In genomic region chr14:60508707-60509437, GRCh38 we compare ENCODE assay signal across 9 cellular contexts. TPM values are rescaled to one million over a fixed set of nuclear protein-coding genes. Genes with fewer than 3 reads are reported as not detected.
DNase-seq lines count a peak whose midpoint lies in the region; ATAC-seq and TF ChIP-seq lines count a peak whose summit lies in the region.
"Had no signal": no experiment of that assay in that cellular context is flagged by ENCODE, and none has a peak within 500 bp of the region (broad histone marks: within the 10 kb centered on the region; RNA-seq: fewer than 3 reads in every experiment).

Gene SIX6, plus strand, starts transcription at chr14:60509146. Its CDS starts 253 bp downstream, at chr14:60509399.

- peak; percentile 38 for DNase-seq in activated T-cell treated with anti-CD3 and anti-CD28 coated beads, Interleukin-2, amount 50 U/mL, for 24 hours
- no peak for DNase-seq in activated T-cell treated with anti-CD3 and anti-CD28 coated beads, Interleukin-2, amount 50 U/mL, for 1 hour
- DNase-seq in NCI-H748 (lab: John Stamatoyannopoulos, UW; ENCODE audit: unreplicated experiment) (peak; percentile 86), anterior cingulate cortex (lab: John Stamatoyannopoulos, UW) (no peak)
- DNase-seq in stimulated activated naive B cell treated with anti-CD40 and anti-IgM and Interleukin-4, amounts not matched to agents 10 μg/mL and 1 μg/mL and 100 μg/mL, for 72 hours: no peak
- DNase-seq in activated effector memory CD4-positive, alpha-beta T cell treated with Interleukin-2 at 50 U/mL for 16 hours: no peak

- H3K4me3 ChIP-seq in gastroesophageal sphincter: no peak within 1 kb of the TSS

- ATAC-seq in gastroesophageal sphincter: peak; percentile 16
- no peak for ATAC-seq in stimulated activated naive B cell treated with anti-CD40 and anti-IgM and Interleukin-4, amounts not matched to agents 10 μg/mL and 1 μg/mL and 100 μg/mL, for 72 hours (replicated peaks)
- no peak for ATAC-seq in activated CD4-positive, CD25-positive, alpha-beta regulatory T cell treated with anti-CD3 and anti-CD28 coated beads, Interleukin-2, amount 50 U/mL, for 24 hours

- H3K4me1 Mint-ChIP-seq in activated T-cell treated with anti-CD3 and anti-CD28 coated beads, Interleukin-2, amount 50 U/mL, for 24 hours (ENCODE audit: low read depth): peaks cover 28% of the 10 kb centered on the region
- H3K4me1 Mint-ChIP-seq in stimulated activated naive B cell treated with anti-CD40 and anti-IgM and Interleukin-4, amounts not matched to agents 10 μg/mL and 1 μg/mL and 100 μg/mL, for 72 hours: peaks cover 6 to 19% of the 10 kb centered on the region in 2 donors

- no peaks in the 10 kb centered on the region for H3K9me3 ChIP-seq in gastroesophageal sphincter

- TF ChIP-seq CTCF in gastroesophageal sphincter (IDR thresholded peaks at IDR 0.05): no peak

- 7% methylated on average over 6 to 8 of the region's 55 CpGs for WGBS in gastroesophageal sphincter (ENCODE audit: low coverage in 1 of 2), 2 donors

- peak within 1 kb of the TSS; percentile 27 for H3K4me3 Mint-ChIP-seq in activated T-cell treated with anti-CD3 and anti-CD28 coated beads, Interleukin-2, amount 50 U/mL, for 24 hours
- H3K4me3 Mint-ChIP-seq in stimulated activated naive B cell treated with anti-CD40 and anti-IgM and Interleukin-4, amounts not matched to agents 10 μg/mL and 1 μg/mL and 100 μg/mL, for 72 hours: peak within 1 kb of the TSS; percentile 35 to 44

- H3K27me3 Mint-ChIP-seq in activated T-cell treated with anti-CD3 and anti-CD28 coated beads, Interleukin-2, amount 50 U/mL, for 24 hours: peaks cover 96% of the 10 kb centered on the region
- H3K27me3 Mint-ChIP-seq in stimulated activated naive B cell treated with anti-CD40 and anti-IgM and Interleukin-4, amounts not matched to agents 10 μg/mL and 1 μg/mL and 100 μg/mL, for 72 hours: peaks cover 51 to 79% of the 10 kb centered on the region in 2 donors

- H3K36me3 ChIP-seq in gastroesophageal sphincter: no peaks in the 10 kb centered on the region

- no peak within 1 kb of the TSS for H3K27ac ChIP-seq in gastroesophageal sphincter

- TF ChIP-seq POLR2A in gastroesophageal sphincter (IDR thresholded peaks at IDR 0.05): no peak

- H3K36me3 Mint-ChIP-seq in activated T-cell treated with anti-CD3 and anti-CD28 coated beads, Interleukin-2, amount 50 U/mL, for 24 hours (ENCODE audit: low read depth): no peaks in the 10 kb centered on the region
- H3K36me3 Mint-ChIP-seq in stimulated activated naive B cell treated with anti-CD40 and anti-IgM and Interleukin-4, amounts not matched to agents 10 μg/mL and 1 μg/mL and 100 μg/mL, for 72 hours: no peaks in the 10 kb centered on the region

- no peaks in the 10 kb centered on the region for H3K9me3 Mint-ChIP-seq in activated T-cell treated with anti-CD3 and anti-CD28 coated beads, Interleukin-2, amount 50 U/mL, for 24 hours
- H3K9me3 Mint-ChIP-seq in stimulated activated naive B cell treated with anti-CD40 and anti-IgM and Interleukin-4, amounts not matched to agents 10 μg/mL and 1 μg/mL and 100 μg/mL, for 72 hours: no peaks in the 10 kb centered on the region

- peaks cover 100% of the 10 kb centered on the region for H3K27me3 ChIP-seq in gastroesophageal sphincter

- H3K27ac Mint-ChIP-seq in activated T-cell treated with anti-CD3 and anti-CD28 coated beads, Interleukin-2, amount 50 U/mL, for 24 hours: peak within 1 kb of the TSS; percentile 29
- peak within 1 kb of the TSS; percentile 77 for H3K27ac Mint-ChIP-seq in stimulated activated naive B cell treated with anti-CD40 and anti-IgM and Interleukin-4, amounts not matched to agents 10 μg/mL and 1 μg/mL and 100 μg/mL, for 72 hours

- TF ChIP-seq EP300 in gastroesophageal sphincter (IDR thresholded peaks at IDR 0.05): no peak

- peaks cover 0 to 48% (median 21%) of the 10 kb centered on the region in 3 donors for H3K4me1 ChIP-seq in gastroesophageal sphincter

RNA-seq across cellular contexts. Expression of gene SIX6, which starts in this region (rescaled TPM):
- total RNA-seq in gastroesophageal sphincter: not detected
- total RNA-seq: NCI-H460 had no signal

Comparison
In these comparisons a context has a peak if more than half of its experiments do, and no peak if none do; other contexts are left out.
1. DNase-seq: peak in activated T-cell treated with anti-CD3 and anti-CD28 coated beads, Interleukin-2, amount 50 U/mL, for 24 hours (single experiment) and NCI-H748 (single experiment); none in activated T-cell treated with anti-CD3 and anti-CD28 coated beads, Interleukin-2, amount 50 U/mL, for 1 hour (single experiment), stimulated activated naive B cell treated with anti-CD40 and anti-IgM and Interleukin-4, amounts not matched to agents 10 μg/mL and 1 μg/mL and 100 μg/mL, for 72 hours (single experiment), activated effector memory CD4-positive, alpha-beta T cell treated with Interleukin-2 at 50 U/mL for 16 hours (single experiment) and anterior cingulate cortex (0 of 58).
2. Peak in ATAC-seq in gastroesophageal sphincter; RNA of the gene not detected or under 1 TPM.